Comparison of ENCODE assay signal across 8 cellular contexts in the genomic region with DNA sequence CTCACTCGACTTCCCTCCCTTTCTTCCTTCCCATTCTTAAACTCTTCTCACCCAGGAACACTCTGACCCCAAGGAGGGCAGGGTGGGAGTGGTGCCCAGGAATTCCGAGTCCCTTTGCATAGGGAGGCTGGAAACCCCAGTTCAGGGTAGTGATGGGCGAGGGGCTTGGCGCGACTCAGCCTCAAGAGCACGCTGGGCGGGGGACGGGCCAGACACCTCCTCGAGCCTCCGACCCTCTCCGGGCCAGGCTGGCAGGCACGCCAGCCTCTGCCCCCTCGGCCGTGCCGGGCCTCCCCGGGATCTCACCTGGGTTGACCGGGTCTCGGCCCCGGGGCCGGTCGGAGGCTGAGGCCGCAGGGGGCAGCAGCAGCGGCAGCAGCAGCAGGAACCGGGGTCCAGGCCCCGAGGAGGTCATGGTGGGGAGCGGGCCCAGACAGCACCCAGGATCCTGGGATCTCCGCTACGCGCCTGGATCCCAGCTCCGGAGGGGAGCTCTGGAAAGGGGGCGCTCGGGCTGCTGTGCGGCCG. TPM values are rescaled to one million over a fixed set of nuclear protein-coding genes. Genes with fewer than 3 reads are reported as not detected.
DNase-seq lines count a peak whose midpoint lies in the region; ATAC-seq and TF ChIP-seq lines count a peak whose summit lies in the region.

No MANE protein-coding gene starts in this region.

- peak overlapping the region; percentile 96 for H3K4me3 ChIP-seq in retinal pigment epithelial cell (ENCODE audit: low read length)

- H3K27me3 ChIP-seq in foreskin keratinocyte, result no peaks in the 10 kb centered on the region

- H3K4me1 ChIP-seq in foreskin keratinocyte, result no peaks in the 10 kb centered on the region

- DNase-seq in NCI-H2227 treated with DMSO at 0.1 percent for 48 hours (lab: John Stamatoyannopoulos, UW) (peak; percentile 32), NCI-H2227 (lab: John Stamatoyannopoulos, UW; ENCODE audit: unreplicated experiment) (no peak), foreskin keratinocyte (no peak), retinal pigment epithelial cell (ENCODE audit: low read depth) (no peak), LoVo (ENCODE audit: low spot score) (no peak), NCI-H345 treated with DMSO at 0.1 percent for 48 hours (lab: John Stamatoyannopoulos, UW; ENCODE audit: unreplicated experiment) (no peak)

- ATAC-seq in HG02885 (IDR thresholded peaks at IDR 0.05; ENCODE audit: poor library complexity, unreplicated experiment), result peak; percentile 25
- no peak for ATAC-seq in foreskin keratinocyte

- no peak for TF ChIP-seq CTCF in VCaP (conservative IDR thresholded peaks at IDR 0.05)
- TF ChIP-seq CTCF in foreskin keratinocyte (conservative IDR thresholded peaks at IDR 0.05), result peak; percentile 46
- peak; percentile 7 for TF ChIP-seq CTCF in retinal pigment epithelial cell (conservative IDR thresholded peaks at IDR 0.05; ENCODE audit: low read depth, low read length)

- H3K27ac ChIP-seq in VCaP, result peak overlapping the region; percentile 84
- peak overlapping the region; percentile 21 for H3K27ac ChIP-seq in foreskin keratinocyte

RNA-seq across cellular contexts. Expression of a gene that starts 0.5 kb away (rescaled TPM):
- total RNA-seq in foreskin keratinocyte, result 77.6 and 80.6 TPM in 2 replicates
- 82.5 and 83.8 TPM in 2 replicates for polyA plus RNA-seq in foreskin keratinocyte

RNA-seq across cellular contexts. Expression of a gene that starts 1.0 kb away (rescaled TPM):
- 81.2 and 93.8 TPM in 2 replicates for total RNA-seq in foreskin keratinocyte
- polyA plus RNA-seq in foreskin keratinocyte, result 121 and 144 TPM in 2 replicates

RNA-seq across cellular contexts. Expression of a gene that starts 16.1 kb away (rescaled TPM):
- total RNA-seq in foreskin keratinocyte, result not detected in 2 replicates
- polyA plus RNA-seq in foreskin keratinocyte, result not detected in 2 replicates

RNA-seq across cellular contexts. Expression of a gene that starts 20.7 kb away (rescaled TPM):
- total RNA-seq in foreskin keratinocyte, result 1.7 and 3.4 TPM in 2 replicates
- polyA plus RNA-seq in foreskin keratinocyte, result 2.5 and 3.7 TPM in 2 replicates

RNA-seq across cellular contexts. Expression of a gene that starts 28.0 kb away (rescaled TPM):
- 134 and 177 TPM in 2 replicates for total RNA-seq in foreskin keratinocyte
- 227 and 256 TPM in 2 replicates for polyA plus RNA-seq in foreskin keratinocyte
